12 cellular contexts compared by ENCODE assay signal in the genomic region with DNA sequence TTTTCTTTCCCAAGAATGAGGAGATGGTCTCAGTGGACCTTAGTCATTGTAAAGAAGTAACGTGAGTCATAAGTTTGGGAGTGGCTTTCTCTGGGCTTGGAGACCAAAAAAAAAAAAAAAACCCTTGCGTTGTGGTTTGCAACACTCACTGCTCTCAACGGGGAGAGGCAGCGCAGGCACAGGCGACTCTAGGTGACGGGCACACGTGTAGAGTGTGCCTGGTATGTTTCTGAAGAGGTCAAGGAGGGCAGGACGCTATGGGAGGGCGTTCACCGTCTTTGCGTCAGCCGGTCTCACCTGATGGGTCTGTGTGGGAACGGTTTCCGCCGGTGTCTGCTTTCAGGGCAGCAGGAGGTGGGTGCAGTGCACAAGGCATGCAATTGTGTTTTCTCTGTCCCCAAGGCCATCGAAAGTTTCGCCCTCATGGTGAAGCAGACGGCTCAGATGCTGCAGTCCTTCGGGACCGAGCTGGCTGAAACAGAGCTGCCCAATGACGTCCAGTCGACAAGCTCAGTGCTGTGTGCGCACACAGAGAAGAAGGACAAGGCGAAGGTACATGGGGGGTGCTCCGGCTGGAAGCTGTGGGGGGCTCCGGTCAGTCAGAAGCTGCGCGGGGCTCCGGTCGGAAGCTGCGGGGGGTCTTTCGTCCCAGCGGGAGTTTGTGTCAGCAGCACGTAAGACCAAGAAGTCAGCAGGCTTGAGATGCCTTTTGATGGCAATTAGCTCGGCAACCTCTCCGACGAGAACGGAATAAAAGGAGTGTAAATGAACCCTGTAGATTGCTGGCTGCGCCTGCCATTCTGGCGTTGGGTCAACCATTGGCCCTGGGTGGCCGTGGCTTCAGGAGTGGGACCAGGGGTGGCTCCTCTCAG. TPM values are rescaled to one million over a fixed set of nuclear protein-coding genes. Genes with fewer than 3 reads are reported as not detected.
DNase-seq lines count a peak whose midpoint lies in the region; ATAC-seq, FAIRE-seq and TF ChIP-seq lines count a peak whose summit lies in the region.
"Had no signal": no experiment of that assay in that cellular context is flagged by ENCODE, and none has a peak within 500 bp of the region (broad histone marks: within the 10 kb centered on the region; RNA-seq: fewer than 3 reads in every experiment).

No MANE protein-coding gene starts in this region.

- no peak overlapping the region; the same call in 1 of the 2 replicates for H2AFZ ChIP-seq in PC-9

- POLR2A ChIA-PET in PC-9 (lab: Charles Lee; ENCODE audit: unreplicated experiment) = interaction anchor here (1.0 kb wide), 1 partner anchor 144 kb away, joined by 15 read pairs; the partner anchor contains the start of genes CUL4A and PCID2

- CTCF ChIA-PET in PC-9 (lab: Charles Lee) = interaction anchor here (0.5 kb wide), 1 partner anchor 97 kb away, joined by 3 read pairs; no protein-coding TSS in a partner anchor

- no peaks in the 10 kb centered on the region for H3K79me2 ChIP-seq in PC-9 (ENCODE audit: low read depth)

- no TSS peak for BruUV-seq in PC-9 (replicated peaks; lab: Mats Ljungman, UMichigan)

- peak overlapping the region; percentile 18; the same call in 1 of the 2 replicates for H3K4me3 ChIP-seq in PC-9
- no peak overlapping the region for H3K4me3 ChIP-seq in fibroblast of villous mesenchyme (ENCODE audit: low read depth, low read length)
- H3K4me3 ChIP-seq in spleen = no peak overlapping the region
- H3K4me3 ChIP-seq: lung, smooth muscle cell had no signal

- H3K9me3 ChIP-seq in PC-9 (ENCODE audit: insufficient read depth, low read depth) (no peaks in the 10 kb centered on the region), spleen (no peaks in the 10 kb centered on the region)

- no peaks in the 10 kb centered on the region for H4K20me1 ChIP-seq in PC-9 (ENCODE audit: insufficient read depth)

- peak; percentile 96 for DNase-seq in H54 (ENCODE audit: insufficient read length, low spot score)
- peak; percentile 78 to 95 for DNase-seq in PC-9
- DNase-seq in fibroblast of villous mesenchyme (ENCODE audit: low read depth) = peak; percentile 17
- DNase-seq in spleen = peak; percentile 6
- DNase-seq in activated CD4-positive, alpha-beta T cell treated with anti-CD3 and anti-CD28 coated beads, Interleukin-2, amount 50 U/mL, for 1 hour = no peak
- DNase-seq in activated CD4-positive, CD25-positive, alpha-beta regulatory T cell treated with anti-CD3 and anti-CD28 coated beads, Interleukin-2, amount 50 U/mL, for 72 hours = no peak
- no peak for DNase-seq in NCI-H1436 treated with DMSO at 0.1 percent for 48 hours (lab: John Stamatoyannopoulos, UW)
- DNase-seq: NCI-H526 treated with DMSO at 0.1 percent for 48 hours; stimulated activated naive CD4-positive, alpha-beta T cell had no signal

- peak; percentile 83 for FAIRE-seq in H54 (lab: Jason Lieb, UNC)

- H3K27ac ChIP-seq in PC-9 (peak overlapping the region; percentile 69), spleen (no peak overlapping the region)

- intact Hi-C loops in PC-9 (cut with micrococcal nuclease; ENCODE audit: unreplicated experiment) (loop anchor here (2.0 kb wide), 2 partner anchors 42 to 64 kb away; no protein-coding TSS in a partner anchor), spleen (cut with DNase I; ENCODE audit: low total_unique reads) (no loop called here)

- peak overlapping the region; percentile 67 for H3K4me2 ChIP-seq in PC-9
- H3K4me2 ChIP-seq: smooth muscle cell had no signal

- H3K36me3 ChIP-seq in PC-9 (ENCODE audit: low read depth) = no peaks in the 10 kb centered on the region
- peaks cover 0 to 24% (median 0%) of the 10 kb centered on the region in 6 donors for H3K36me3 ChIP-seq in spleen

- H3K4me1 ChIP-seq in PC-9 (replicated peaks; ENCODE audit: insufficient read depth) (peaks cover 13% of the 10 kb centered on the region), spleen (no peaks in the 10 kb centered on the region)

- no peak for TF ChIP-seq CTCF in PC-9 (conservative IDR thresholded peaks at IDR 0.05)
- TF ChIP-seq CTCF in fibroblast of villous mesenchyme (IDR thresholded peaks at IDR 0.05; ENCODE audit: insufficient read depth, low read depth, low read length) = no peak
- TF ChIP-seq CTCF in spleen (IDR thresholded peaks at IDR 0.05 in 8 of 11, conservative IDR thresholded peaks at IDR 0.05 in 3 of 11) = no peak

- TF ChIP-seq POLR2A in H54 (IDR thresholded peaks at IDR 0.05; ENCODE audit: low read depth, low read length) (no peak), spleen (IDR thresholded peaks at IDR 0.05) (no peak)

- 89 to 92% (median 90%) methylated on average over 39 to 41 of the region's 41 CpGs for WGBS in spleen, 5 donors

- ATAC-seq in HG03135 (IDR thresholded peaks at IDR 0.05; ENCODE audit: unreplicated experiment) = no peak

- H3F3A ChIP-seq in PC-9 (ENCODE audit: insufficient read depth, low read depth) = peaks cover 8% of the 10 kb centered on the region; the same call in 1 of the 2 replicates

- H3K9me2 ChIP-seq in PC-9 (ENCODE audit: insufficient read depth) = no peaks in the 10 kb centered on the region

- no peaks in the 10 kb centered on the region for H3K27me3 ChIP-seq in PC-9 (ENCODE audit: insufficient read depth, low read depth)
- no peaks in the 10 kb centered on the region for H3K27me3 ChIP-seq in spleen (replicated peaks in 1 of 7)

RNA-seq across cellular contexts. Expression of gene F7, which starts 40.8 kb away (rescaled TPM):
- total RNA-seq in PC-9 (2021) = not detected in 2 replicates
- not detected in 2 replicates for total RNA-seq in fibroblast of villous mesenchyme
- not detected for total RNA-seq in spleen
- under 1 TPM in 1 of 3 donors, not detected in 2; 0.03 TPM for polyA plus RNA-seq in spleen

RNA-seq across cellular contexts. Expression of gene F10, which starts 57.8 kb away (rescaled TPM):
- not detected in 2 replicates for total RNA-seq in PC-9 (2021)
- total RNA-seq in fibroblast of villous mesenchyme = 8.7 and 12.5 TPM in 2 replicates
- total RNA-seq in spleen = 1 to 10 TPM; 1.6 to 6.4 (median 3.0) TPM
- 1 to 10 TPM; 1.8 to 4.2 (median 2.0) TPM for polyA plus RNA-seq in spleen

Comparison
In these comparisons a context has a peak if more than half of its experiments do, and no peak if none do; other contexts are left out.
1. DNase-seq: peak in H54 (single experiment), PC-9 (2 of 2), fibroblast of villous mesenchyme (single experiment) and spleen (single experiment); none in activated CD4-positive, alpha-beta T cell treated with anti-CD3 and anti-CD28 coated beads, Interleukin-2, amount 50 U/mL, for 1 hour (single experiment), activated CD4-positive, CD25-positive, alpha-beta regulatory T cell treated with anti-CD3 and anti-CD28 coated beads, Interleukin-2, amount 50 U/mL, for 72 hours (single experiment) and NCI-H1436 treated with DMSO at 0.1 percent for 48 hours (single experiment).